20 cellular contexts compared by ENCODE assay signal in the genomic region with DNA sequence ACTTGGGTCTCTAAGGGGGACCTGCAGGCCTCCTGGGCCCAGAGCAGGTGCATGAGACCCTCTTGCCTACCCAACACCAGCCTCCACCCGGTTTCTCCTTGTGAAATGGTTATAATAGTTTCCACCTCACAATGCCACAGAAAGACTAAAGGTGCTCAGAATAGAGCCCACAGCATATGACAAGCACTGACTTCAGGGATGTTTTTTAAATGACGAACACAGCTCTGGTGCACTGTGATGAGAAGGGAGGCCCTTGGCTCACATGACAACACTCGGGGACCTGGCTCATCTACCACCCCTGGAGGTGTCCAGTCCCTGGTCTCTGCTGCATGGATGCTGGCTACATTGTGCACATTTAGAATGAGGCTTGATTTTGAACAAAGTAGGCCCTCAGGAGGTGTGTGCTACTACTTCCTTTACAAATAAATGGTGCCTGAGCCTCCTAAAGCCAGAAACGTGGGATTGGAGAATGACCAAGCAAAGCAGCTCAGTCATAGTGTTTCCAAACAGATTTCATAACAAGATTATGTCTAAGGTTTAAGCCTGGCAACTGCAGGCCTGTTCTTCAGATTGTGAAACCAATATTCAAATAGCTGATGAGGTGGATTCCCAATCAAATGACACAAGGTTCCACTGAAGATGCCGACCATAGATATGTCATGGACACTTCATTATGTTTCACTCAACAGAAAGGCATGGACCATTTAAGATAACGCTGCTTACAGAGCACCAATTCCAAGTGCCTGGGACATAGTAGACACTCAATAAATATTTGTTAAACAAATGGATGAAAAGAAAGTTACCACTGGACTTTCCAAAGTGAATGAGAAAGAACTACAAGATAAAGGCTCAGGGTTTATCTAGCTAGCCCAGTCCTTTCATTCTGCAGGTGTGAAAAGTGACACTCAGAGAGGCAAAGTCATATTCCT.
DNase-seq lines count a peak whose midpoint lies in the region; ATAC-seq and TF ChIP-seq lines count a peak whose summit lies in the region.
"Had no signal": no experiment of that assay in that cellular context is flagged by ENCODE, and none has a peak within 500 bp of the region (broad histone marks: within the 10 kb centered on the region; RNA-seq: fewer than 3 reads in every experiment).

No MANE protein-coding gene starts in this region.

- intact Hi-C loops in adrenal gland (cut with DNase I): no loop called here

- no peak for TF ChIP-seq CTCF in NB4 (IDR thresholded peaks at IDR 0.05; ENCODE audit: low read depth, low read length)
- TF ChIP-seq CTCF in adrenal gland (IDR thresholded peaks at IDR 0.05): no peak

- no peaks in the 10 kb centered on the region for H3K79me1 ChIP-seq in mesenchymal stem cell (replicated peaks; ENCODE audit: low read length, poor library complexity, severe bottlenecking)

- no peak overlapping the region for H2BK15ac ChIP-seq in mesenchymal stem cell (ENCODE audit: low read depth, poor library complexity, severe bottlenecking)

- no peak overlapping the region for H3K4me3 ChIP-seq in BLaER1
- H3K4me3 ChIP-seq in NB4 (ENCODE audit: low read depth, low read length): no peak overlapping the region
- H3K4me3 ChIP-seq in mesenchymal stem cell (ENCODE audit: insufficient read depth in 1 of 2, low read depth in 1 of 2, low read length in 2 of 2): no peak overlapping the region
- H3K4me3 ChIP-seq in adrenal gland: no peak overlapping the region
- H3K4me3 ChIP-seq: SJSA1, upper lobe of right lung had no signal

- DNase-seq in NB4 (ENCODE audit: low read depth): peak; percentile 24
- no peak for DNase-seq in mesenchymal stem cell
- DNase-seq in adrenal gland: no peak
- no peak for DNase-seq in SKM-1 treated with dmso at 0.1 percent for 144 hours (lab: John Stamatoyannopoulos, UW; ENCODE audit: unreplicated experiment)
- DNase-seq: activated CD4-positive, alpha-beta T cell treated with anti-CD3 and anti-CD28 coated beads for 1 hour; AML-193; GF-D8; NCI-H1417 treated with DMSO at 0.1 percent for 48 hours; NCI-H2171; NCI-H526 treated with DMSO at 0.1 percent for 48 hours; PC-3; stimulated activated naive CD8-positive, alpha-beta T cell treated with anti-CD3 and anti-CD28 coated beads, Interleukin-15, Interleukin-2, amounts not matched to agents 100 U/mL and 50 U/mL, for 24 hours; upper lobe of right lung had no signal

- no peak overlapping the region for H3K14ac ChIP-seq in mesenchymal stem cell (ENCODE audit: low read length in 2 of 2)

- H3K4me1 ChIP-seq in BLaER1 (peaks cover 58% of the 10 kb centered on the region), mesenchymal stem cell (ENCODE audit: control insufficient read depth, insufficient read depth, low read depth, low read length) (no peaks in the 10 kb centered on the region), adrenal gland (replicated peaks in 1 of 2) (no peaks in the 10 kb centered on the region)
- H3K4me1 ChIP-seq: SJSA1, upper lobe of right lung had no signal

- WGBS in mesenchymal stem cell: 74% methylated on average over 5 of the region's 6 CpGs
- WGBS in adrenal gland, 4 donors: 67 to 73% (median 69%) methylated on average over 5 to 6 of the region's 6 CpGs

- H3K27me3 ChIP-seq in BLaER1: no peaks in the 10 kb centered on the region
- H3K27me3 ChIP-seq in mesenchymal stem cell (ENCODE audit: control insufficient read depth in 1 of 2, insufficient read depth in 1 of 2, low read length in 2 of 2): no peaks in the 10 kb centered on the region
- H3K27me3 ChIP-seq in adrenal gland: no peaks in the 10 kb centered on the region
- H3K27me3 ChIP-seq: SJSA1, upper lobe of right lung had no signal

- no peak overlapping the region for H3K23ac ChIP-seq in mesenchymal stem cell (ENCODE audit: low read length in 2 of 2)

- TF ChIP-seq POLR2A in NB4 (IDR thresholded peaks at IDR 0.05; ENCODE audit: extremely low read depth, insufficient read length) (no peak), adrenal gland (IDR thresholded peaks at IDR 0.05) (no peak)

- H2BK5ac ChIP-seq in mesenchymal stem cell (ENCODE audit: low read depth, low read length, poor library complexity, severe bottlenecking): no peak overlapping the region

- H2BK120ac ChIP-seq in mesenchymal stem cell (ENCODE audit: low read depth, low read length): no peak overlapping the region

- H3K27ac ChIP-seq in BLaER1 (peak overlapping the region; percentile 52; the same call in 1 of the 2 replicates), mesenchymal stem cell (ENCODE audit: low read length, poor library complexity, severe bottlenecking) (no peak overlapping the region), adrenal gland (no peak overlapping the region)
- H3K27ac ChIP-seq: KMS-11, SJSA1, upper lobe of right lung had no signal

- no peaks in the 10 kb centered on the region for H4K20me1 ChIP-seq in BLaER1

- H3K9ac ChIP-seq in BLaER1: no peak overlapping the region
- H3K9ac ChIP-seq in mesenchymal stem cell (ENCODE audit: low read length): peak overlapping the region; percentile 55
- H3K9ac ChIP-seq: KMS-11 had no signal

- no peak overlapping the region for H4K8ac ChIP-seq in mesenchymal stem cell (ENCODE audit: low read length)

- H2AFZ ChIP-seq in mesenchymal stem cell (ENCODE audit: low read depth, low read length): no peak overlapping the region

- H2BK12ac ChIP-seq in mesenchymal stem cell (ENCODE audit: low read length in 2 of 2): no peak overlapping the region

- H3K4me2 ChIP-seq in BLaER1 (peak overlapping the region; percentile 49), mesenchymal stem cell (ENCODE audit: low read length, poor library complexity, severe bottlenecking) (no peak overlapping the region)
- H3K4me2 ChIP-seq: KMS-11 had no signal

- H3K4ac ChIP-seq in mesenchymal stem cell (ENCODE audit: low read depth in 1 of 2, low read length in 2 of 2): no peak overlapping the region

- H3K9me3 ChIP-seq in BLaER1 (peaks cover 26% of the 10 kb centered on the region), mesenchymal stem cell (ENCODE audit: control insufficient read depth, low read length) (no peaks in the 10 kb centered on the region), adrenal gland (replicated peaks in 1 of 3) (no peaks in the 10 kb centered on the region)
- H3K9me3 ChIP-seq: SJSA1, upper lobe of right lung had no signal

- no peak overlapping the region for H2AK5ac ChIP-seq in mesenchymal stem cell (ENCODE audit: low read length, severe bottlenecking)

- ATAC-seq in esophagus mucosa (peak; percentile 68), GM18502 (IDR thresholded peaks at IDR 0.05; ENCODE audit: poor library complexity, unreplicated experiment) (no peak), HG03460 (IDR thresholded peaks at IDR 0.05; ENCODE audit: unreplicated experiment) (no peak)
- ATAC-seq: left lobe of liver; PC-3; stimulated activated naive CD8-positive, alpha-beta T cell treated with anti-CD3 and anti-CD28 coated beads, Interleukin-15, Interleukin-2, amounts not matched to agents 100 U/mL and 50 U/mL, for 24 hours; upper lobe of right lung had no signal

- no peak overlapping the region for H3K18ac ChIP-seq in mesenchymal stem cell (ENCODE audit: low read depth in 1 of 2, low read length in 2 of 2)

- H3K36me3 ChIP-seq in BLaER1 (no peaks in the 10 kb centered on the region; the same call in 1 of the 2 replicates), mesenchymal stem cell (ENCODE audit: control insufficient read depth in 1 of 2, insufficient read depth in 2 of 2, low read depth in 1 of 2, low read length in 2 of 2) (no peaks in the 10 kb centered on the region), adrenal gland (replicated peaks in 1 of 2) (no peaks in the 10 kb centered on the region)
- H3K36me3 ChIP-seq: SJSA1, upper lobe of right lung had no signal

- H4K91ac ChIP-seq in mesenchymal stem cell (ENCODE audit: low read length): no peak overlapping the region
